In the genomic region with DNA sequence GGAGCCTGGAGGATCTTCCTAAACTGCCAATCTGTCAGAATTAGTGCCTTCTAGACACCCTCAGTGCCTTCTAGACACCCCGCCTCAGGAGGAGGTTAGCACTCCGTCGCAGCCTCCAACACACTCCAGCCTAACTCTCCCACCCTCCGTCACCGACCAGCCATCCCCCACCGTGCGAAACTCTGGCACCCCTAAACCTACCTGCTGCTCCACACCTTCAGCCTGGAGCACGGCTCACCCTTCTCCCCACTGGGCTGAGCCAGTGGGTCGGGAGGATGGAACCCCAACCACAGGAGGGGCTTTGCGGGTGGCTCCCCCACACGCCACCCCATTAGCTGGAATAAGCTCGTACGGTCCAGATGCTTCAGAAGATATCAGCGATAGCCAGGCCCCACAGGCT, we compare ENCODE assay signal across 22 cellular contexts.
DNase-seq lines count a peak whose midpoint lies in the region; ATAC-seq lines count a peak whose summit lies in the region.
"Had no signal": no experiment of that assay in that cellular context is flagged by ENCODE, and none has a peak within 500 bp of the region (broad histone marks: within the 10 kb centered on the region; RNA-seq: fewer than 3 reads in every experiment).

No MANE protein-coding gene starts in this region.

- no peak overlapping the region for H3K27ac ChIP-seq in neuronal stem cell (replicated peaks; ENCODE audit: low read length)
- H3K27ac ChIP-seq: C4-2B had no signal

- no peaks in the 10 kb centered on the region for H3K79me1 ChIP-seq in neuronal stem cell (ENCODE audit: low read depth, low read length)

- no peaks in the 10 kb centered on the region for H3K27me3 ChIP-seq in neuronal stem cell (ENCODE audit: control insufficient read depth in 3 of 3, insufficient read depth in 3 of 3, low read depth in 1 of 3, low read length in 3 of 3)

- H3K4me1 ChIP-seq in neuronal stem cell (ENCODE audit: control insufficient read depth in 2 of 2, insufficient read depth in 1 of 2, low read depth in 1 of 2, low read length in 2 of 2) = peaks cover 15 to 17% of the 10 kb centered on the region in 2 donors

- WGBS in neuronal stem cell (ENCODE audit: extremely low coverage in 2 of 2, insufficient read length in 2 of 2, insufficient replicate concordance in 1 of 2), 2 donors = no CpG with 5 or more reads among the region's 14 CpGs

- H3K4me3 ChIP-seq in neuronal stem cell (ENCODE audit: low read length in 2 of 2) = no peak overlapping the region
- H3K4me3 ChIP-seq: K562 had no signal

- H3K9ac ChIP-seq in neuronal stem cell (ENCODE audit: low read depth, low read length, poor library complexity) = peak overlapping the region; percentile 22

- DNase-seq in activated CD8-positive, alpha-beta memory T cell treated with anti-CD3 and anti-CD28 coated beads, Interleukin-2, amount 50 U/mL, for 48 hours = peak; percentile 12
- DNase-seq in activated CD8-positive, alpha-beta memory T cell treated with anti-CD3 and anti-CD28 coated beads, Interleukin-2, amount 10 ng/mL, durations not matched to agents 7 days and 5 days = no peak
- DNase-seq in left lobe of liver (ENCODE audit: low spot score) (peak; percentile 22), neuronal stem cell (ENCODE audit: low spot score) (no peak), NCI-H524 (lab: John Stamatoyannopoulos, UW) (no peak), NCI-H2227 treated with DMSO at 0.1 percent for 48 hours (lab: John Stamatoyannopoulos, UW) (no peak)
- DNase-seq: DMS53; GDM1; MM.1S; NCI-H1092; NCI-H1436; NCI-H187 treated with DMSO at 0.1 percent for 48 hours; NCI-H2107; NCI-H510A; NCI-H774; NK-92 treated with Interleukin-12 subunit alpha and Interleukin-12 subunit beta, amount 100 ng/mL, for 24 hours; SIG-M5 had no signal

- H3K4ac ChIP-seq in neuronal stem cell (ENCODE audit: low read length) = peak overlapping the region; percentile 87

- H3K18ac ChIP-seq in neuronal stem cell (ENCODE audit: low read length) = peak overlapping the region; percentile 89

- no peak overlapping the region for H3K27ac Mint-ChIP-seq in activated CD8-positive, alpha-beta memory T cell treated with anti-CD3 and anti-CD28 coated beads, Interleukin-2, amount 10 ng/mL, durations not matched to agents 7 days and 5 days

- H3K36me3 Mint-ChIP-seq in activated CD8-positive, alpha-beta memory T cell treated with anti-CD3 and anti-CD28 coated beads, Interleukin-2, amount 10 ng/mL, durations not matched to agents 7 days and 5 days = no peaks in the 10 kb centered on the region

- H3K36me3 ChIP-seq in neuronal stem cell (replicated peaks in 1 of 2; ENCODE audit: control insufficient read depth in 2 of 2, insufficient read depth in 2 of 2, low read length in 2 of 2) = no peaks in the 10 kb centered on the region

- H2AK5ac ChIP-seq in neuronal stem cell (ENCODE audit: low read depth, low read length) = peak overlapping the region; percentile 56

- H2BK120ac ChIP-seq in neuronal stem cell (ENCODE audit: low read depth, low read length) = no peak overlapping the region

- peak overlapping the region; percentile 61 for H2BK15ac ChIP-seq in neuronal stem cell (ENCODE audit: low read length)

- H3K23ac ChIP-seq in neuronal stem cell (ENCODE audit: low read depth, low read length, poor library complexity) = peak overlapping the region; percentile 51

- H3K9me3 ChIP-seq in neuronal stem cell (replicated peaks in 1 of 2; ENCODE audit: control insufficient read depth in 2 of 2, insufficient read depth in 1 of 2, low read depth in 1 of 2, low read length in 2 of 2) = peaks cover 0 to 9% of the 10 kb centered on the region in 2 donors

- no peaks in the 10 kb centered on the region for H3K27me3 Mint-ChIP-seq in activated CD8-positive, alpha-beta memory T cell treated with anti-CD3 and anti-CD28 coated beads, Interleukin-2, amount 10 ng/mL, durations not matched to agents 7 days and 5 days

- no peak overlapping the region for H3K4me3 Mint-ChIP-seq in activated CD8-positive, alpha-beta memory T cell treated with anti-CD3 and anti-CD28 coated beads, Interleukin-2, amount 10 ng/mL, durations not matched to agents 7 days and 5 days

- no peak for ATAC-seq in activated CD8-positive, alpha-beta memory T cell treated with anti-CD3 and anti-CD28 coated beads, Interleukin-2, amount 10 ng/mL, durations not matched to agents 7 days and 5 days
- no peak for ATAC-seq in left lobe of liver
- no peak for ATAC-seq in GM21825 (IDR thresholded peaks at IDR 0.05; ENCODE audit: unreplicated experiment)
- ATAC-seq: K562, Panc1, SK-N-SH treated with all-trans-retinoic acid at 6 μM for 48 hours had no signal

- peak overlapping the region; percentile 87 for H2BK12ac ChIP-seq in neuronal stem cell (ENCODE audit: low read length)

- H3K9me3 Mint-ChIP-seq in activated CD8-positive, alpha-beta memory T cell treated with anti-CD3 and anti-CD28 coated beads, Interleukin-2, amount 10 ng/mL, durations not matched to agents 7 days and 5 days (ENCODE audit: low read depth) = peaks cover 10% of the 10 kb centered on the region

- H3K4me2 ChIP-seq in neuronal stem cell (ENCODE audit: insufficient read depth, low read length, poor library complexity, severe bottlenecking) = no peak overlapping the region

- no peaks in the 10 kb centered on the region for H3K4me1 Mint-ChIP-seq in activated CD8-positive, alpha-beta memory T cell treated with anti-CD3 and anti-CD28 coated beads, Interleukin-2, amount 10 ng/mL, durations not matched to agents 7 days and 5 days

- CTCF ChIA-PET in activated CD8-positive, alpha-beta memory T cell treated with anti-CD3 and anti-CD28 coated beads, Interleukin-2, amount 10 ng/mL, durations not matched to agents 7 days and 5 days (lab: Charles Lee) = no interaction called here

- peak overlapping the region; percentile 79 for H3K14ac ChIP-seq in neuronal stem cell (ENCODE audit: low read length)

- peak overlapping the region; percentile 89 for H4K8ac ChIP-seq in neuronal stem cell (ENCODE audit: low read depth, low read length)

- no peak overlapping the region for H4K91ac ChIP-seq in neuronal stem cell (ENCODE audit: low read depth, low read length, poor library complexity)

- no peak overlapping the region for H2AFZ ChIP-seq in neuronal stem cell (ENCODE audit: low read length)

- peak overlapping the region; percentile 30 for H2BK5ac ChIP-seq in neuronal stem cell (ENCODE audit: low read length)

Comparison
In these comparisons a context has a peak if more than half of its experiments do, and no peak if none do; other contexts are left out.
1. DNase-seq: peak in activated CD8-positive, alpha-beta memory T cell treated with anti-CD3 and anti-CD28 coated beads, Interleukin-2, amount 50 U/mL, for 48 hours (single experiment) and left lobe of liver (single experiment); none in activated CD8-positive, alpha-beta memory T cell treated with anti-CD3 and anti-CD28 coated beads, Interleukin-2, amount 10 ng/mL, durations not matched to agents 7 days and 5 days (single experiment), neuronal stem cell (single experiment), NCI-H524 (0 of 2) and NCI-H2227 treated with DMSO at 0.1 percent for 48 hours (single experiment).